In the genomic region with DNA sequence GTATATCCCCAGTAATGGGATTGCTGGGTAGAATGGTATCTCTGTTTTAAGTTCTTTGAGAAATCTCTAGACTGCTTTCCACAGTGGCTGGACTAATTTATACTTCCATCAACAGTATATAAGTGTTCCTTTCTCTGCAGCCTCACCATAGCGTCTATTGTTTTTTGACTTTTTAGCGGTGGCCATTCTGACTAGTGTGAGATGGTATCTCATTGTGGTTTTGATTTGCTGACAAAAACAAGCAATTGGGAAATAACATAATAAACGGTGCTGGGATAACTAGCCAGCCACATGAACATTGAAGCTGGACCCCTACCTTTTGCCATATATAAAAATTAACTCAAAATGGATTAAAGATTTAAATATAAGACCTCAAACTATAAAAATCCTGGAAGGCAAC, we compare ENCODE assay signal across 27 cellular contexts. TPM values are rescaled to one million over a fixed set of nuclear protein-coding genes. Genes with fewer than 3 reads are reported as not detected.
"Had no signal": no experiment of that assay in that cellular context is flagged by ENCODE, and none has a peak within 500 bp of the region (broad histone marks: within the 10 kb centered on the region; RNA-seq: fewer than 3 reads in every experiment).

No MANE protein-coding gene starts in this region.

- H3K9me3 Mint-ChIP-seq: endodermal cell, nephron progenitor cell, type B pancreatic cell had no signal

- DNase-seq: effector CD4-positive, alpha-beta T cell; endodermal cell; erythroblast; heart left ventricle; hippocampal formation; islet precursor cell; left ventricle myocardium superior; mesenchymal stem cell; midbrain; nephron progenitor cell; psoas muscle; retina; sigmoid colon; stimulated activated naive CD8-positive, alpha-beta T cell treated with anti-CD3 and anti-CD28 coated beads, Interleukin-15, Interleukin-2, amounts not matched to agents 100 U/mL and 50 U/mL, for 24 hours; thyroid gland; uterus had no signal

- H3K36me3 Mint-ChIP-seq: type B pancreatic cell had no signal

- H3K4me1 ChIP-seq: heart left ventricle, parathyroid adenoma, psoas muscle, sigmoid colon, suprapubic skin, thyroid gland, uterus had no signal

- H3K27ac Mint-ChIP-seq: endodermal cell, nephron progenitor cell, type B pancreatic cell had no signal

- H3K4me3 ChIP-seq: coronary artery, heart left ventricle, lung, psoas muscle, sigmoid colon, skin epidermis, suprapubic skin, thyroid gland, uterus had no signal

- H3K27me3 Mint-ChIP-seq: type B pancreatic cell had no signal

- H3K27me3 ChIP-seq: heart left ventricle, sigmoid colon, suprapubic skin, thyroid gland, uterus had no signal

- H3K4me3 Mint-ChIP-seq: endodermal cell, nephron progenitor cell, type B pancreatic cell had no signal

- H3K4me1 Mint-ChIP-seq: endodermal cell, nephron progenitor cell had no signal

- H3K36me3 ChIP-seq: heart left ventricle, sigmoid colon, suprapubic skin, thyroid gland, uterus had no signal

- H3K9me3 ChIP-seq: psoas muscle, sigmoid colon, suprapubic skin, thyroid gland, uterus had no signal

- H3K27ac ChIP-seq: coronary artery, heart left ventricle, parathyroid adenoma, psoas muscle, sigmoid colon, skin epidermis, suprapubic skin, thyroid gland, uterus had no signal

RNA-seq across cellular contexts. Expression of gene OR2A4, which starts 14.2 kb away (rescaled TPM):
- total RNA-seq: chondrocyte, dermis microvascular lymphatic vessel endothelial cell, endodermal cell, endothelial cell of umbilical vein, frontal cortex, glomerular endothelial cell, heart left ventricle, left ventricle myocardium superior, lung, suprapubic skin, thyroid gland, uterus had no signal

RNA-seq across cellular contexts. Expression of gene CTAGE9, which starts 23.8 kb away (rescaled TPM):
- total RNA-seq: chondrocyte, dermis microvascular lymphatic vessel endothelial cell, endodermal cell, endothelial cell of umbilical vein, frontal cortex, glomerular endothelial cell, heart left ventricle, left ventricle myocardium superior, lung, psoas muscle, sigmoid colon, suprapubic skin, uterus had no signal

RNA-seq across cellular contexts. Expression of gene ENPP3, which starts 49.9 kb away (rescaled TPM):
- total RNA-seq: chondrocyte, endodermal cell, endothelial cell of umbilical vein, glomerular endothelial cell, left ventricle myocardium superior had no signal
